Comparison of ENCODE assay signal across 8 cellular contexts in genomic region chr3:53346922-53347260, GRCh38. TPM values are rescaled to one million over a fixed set of nuclear protein-coding genes. Genes with fewer than 3 reads are reported as not detected.
DNase-seq lines count a peak whose midpoint lies in the region; ATAC-seq and TF ChIP-seq lines count a peak whose summit lies in the region.

No MANE protein-coding gene starts in this region.

- peak overlapping the region; percentile 84 for H3K9ac ChIP-seq in SU-DHL-6 (ENCODE audit: low read length)
- H3K9ac ChIP-seq in skeletal muscle satellite cell (ENCODE audit: low read depth, low read length) = peak overlapping the region; percentile 97

- 0 out of 2 replicates have a peak, but pooled peaks cover 6% of the 10 kb centered on the region for H3F3A ChIP-seq in SU-DHL-6 (ENCODE audit: insufficient read depth)

- H4K20me1 ChIP-seq in SU-DHL-6 (ENCODE audit: low read depth, low read length) = no peaks in the 10 kb centered on the region

- peaks cover 12% of the 10 kb centered on the region for H3K4me1 ChIP-seq in skeletal muscle satellite cell (ENCODE audit: control insufficient read depth, insufficient read depth, low read length)

- H3K4me2 ChIP-seq in SU-DHL-6 (ENCODE audit: low read depth, low read length, poor library complexity, severe bottlenecking) (peak overlapping the region; percentile 76), skeletal muscle satellite cell (ENCODE audit: low read length) (peak overlapping the region; percentile 82)

- H2AFZ ChIP-seq in SU-DHL-6 (ENCODE audit: low read depth, low read length, severe bottlenecking) = peak overlapping the region; percentile 79

- peaks cover 40% of the 10 kb centered on the region for H3K79me2 ChIP-seq in SU-DHL-6 (ENCODE audit: insufficient read depth, low read length)

- H3K9me3 ChIP-seq in SU-DHL-6 (ENCODE audit: insufficient read depth, low read length) = no peaks in the 10 kb centered on the region
- no peaks in the 10 kb centered on the region for H3K9me3 ChIP-seq in skeletal muscle satellite cell (replicated peaks; ENCODE audit: low read length)

- H3K4me3 ChIP-seq in SU-DHL-6 (ENCODE audit: insufficient read depth, low read length, poor library complexity, severe bottlenecking) (peak overlapping the region; percentile 89), fibroblast of villous mesenchyme (ENCODE audit: low read depth, low read length) (peak overlapping the region; percentile 94), skeletal muscle satellite cell (ENCODE audit: low read length) (peak overlapping the region; percentile 94)

- H3K36me3 ChIP-seq in SU-DHL-6 (ENCODE audit: low read length) (no peaks in the 10 kb centered on the region), skeletal muscle satellite cell (ENCODE audit: insufficient read depth, low read length) (peaks cover 14% of the 10 kb centered on the region)

- ATAC-seq in GM21786 (IDR thresholded peaks at IDR 0.05; ENCODE audit: unreplicated experiment) = peak; percentile 2

- TF ChIP-seq CTCF in SU-DHL-6 (IDR thresholded peaks at IDR 0.05; ENCODE audit: insufficient read depth, low read length, poor library complexity, severe bottlenecking) = no peak
- no peak for TF ChIP-seq CTCF in fibroblast of villous mesenchyme (IDR thresholded peaks at IDR 0.05; ENCODE audit: insufficient read depth, low read depth, low read length)
- no peak for TF ChIP-seq CTCF in GM10266 (IDR thresholded peaks at IDR 0.05; ENCODE audit: control insufficient read depth, insufficient read depth, low read depth, missing control alignments)

- DNase-seq in A172 (ENCODE audit: low spot score) (peak; percentile 12), fibroblast of villous mesenchyme (ENCODE audit: low read depth) (no peak), GM10266 (ENCODE audit: extremely low spot score) (no peak), NCI-H1694 (lab: John Stamatoyannopoulos, UW) (no peak), iPS-NIHi11 (ENCODE audit: low spot score) (no peak)

- peak overlapping the region; percentile 43; the same call in 1 of the 2 replicates for H3K27ac ChIP-seq in SU-DHL-6 (ENCODE audit: low read depth, low read length)

- no peaks in the 10 kb centered on the region for H3K27me3 ChIP-seq in SU-DHL-6 (ENCODE audit: low read length)
- H3K27me3 ChIP-seq in skeletal muscle satellite cell (ENCODE audit: control insufficient read depth, insufficient read depth, low read length) = no peaks in the 10 kb centered on the region

- no peaks in the 10 kb centered on the region for H3K9me2 ChIP-seq in SU-DHL-6 (replicated peaks; ENCODE audit: insufficient read depth, low read length)

RNA-seq across cellular contexts. Expression of gene DCP1A, which starts 0.5 kb away (rescaled TPM):
- 13.8 and 14.4 TPM in 2 replicates for total RNA-seq in A172 (2014; rRNA removed; shearing (Covaris generic))
- 12.9 and 19.9 TPM in 2 replicates for total RNA-seq in fibroblast of villous mesenchyme
- 10.9 and 11.7 TPM in 2 replicates for total RNA-seq in skeletal muscle satellite cell (2012; rRNA removed)
